8 cellular contexts compared by ENCODE assay signal in the genomic region with DNA sequence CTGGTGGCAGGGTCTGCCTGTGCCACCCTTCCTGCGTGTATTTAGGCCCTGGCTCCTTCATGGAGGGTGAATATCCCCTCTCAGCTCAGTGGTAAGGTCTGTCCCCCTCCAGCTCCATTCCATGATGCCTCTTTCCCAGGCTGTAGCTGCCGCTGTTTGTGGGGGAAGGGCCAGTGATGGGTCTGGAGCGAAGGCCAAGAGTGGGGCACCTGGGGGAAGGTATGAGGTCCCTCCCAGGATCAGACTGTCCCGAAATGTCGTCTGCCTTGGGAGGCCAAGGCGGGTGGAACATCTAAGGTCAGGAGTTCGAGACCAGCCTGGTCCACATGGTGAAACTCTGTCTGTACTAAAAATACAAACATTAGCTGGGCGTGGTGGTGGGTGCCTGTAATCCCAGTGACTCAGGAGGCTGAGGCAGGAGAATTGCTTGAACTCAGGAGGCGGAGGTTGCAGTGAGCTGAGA. TPM values are rescaled to one million over a fixed set of nuclear protein-coding genes. Genes with fewer than 3 reads are reported as not detected.
DNase-seq lines count a peak whose midpoint lies in the region; ATAC-seq and TF ChIP-seq lines count a peak whose summit lies in the region.

No MANE protein-coding gene starts in this region.

- no peak overlapping the region for H3T11ph ChIP-seq in H9 (ENCODE audit: low read length)

- H3K4me3 ChIP-seq in WI38 (ENCODE audit: low read depth, low read length), result peak overlapping the region; percentile 74
- H3K4me3 ChIP-seq in skeletal muscle satellite cell (ENCODE audit: low read length), result peak overlapping the region; percentile 92

- H3K4me1 Mint-ChIP-seq in H9 (peaks cover 23 to 37% of the 10 kb centered on the region in 2 experiments), glutamatergic neuron (ENCODE audit: low read depth, unreplicated experiment) (peaks cover 6% of the 10 kb centered on the region)

- no peak overlapping the region for H2AK5ac ChIP-seq in H9 (ENCODE audit: insufficient read length, low read length)

- H3K23ac ChIP-seq in H9 (ENCODE audit: insufficient read length, low read depth, low read length), result no peak overlapping the region

- H3K4ac ChIP-seq in H9 (ENCODE audit: low read depth, low read length), result no peak overlapping the region

- H2BK12ac ChIP-seq in H9 (ENCODE audit: insufficient read length, low read depth, low read length), result no peak overlapping the region

- no CpG with 5 or more reads among the region's 9 CpGs for WGBS in H9 (ENCODE audit: extremely low coverage, insufficient read length, low lambda C conversion rate)

- H2BK20ac ChIP-seq in H9 (ENCODE audit: low read depth, low read length, poor library complexity, severe bottlenecking), result no peak overlapping the region

- H4K20me1 ChIP-seq in H9 (ENCODE audit: control insufficient read depth, insufficient read depth, insufficient read length), result no peaks in the 10 kb centered on the region

- TF ChIP-seq CTCF in H9 (conservative IDR thresholded peaks at IDR 0.05) (no peak), WI38 (IDR thresholded peaks at IDR 0.05; ENCODE audit: low read depth, low read length) (no peak), glutamatergic neuron (IDR thresholded peaks at IDR 0.05; ENCODE audit: partially characterized antibody, unreplicated experiment) (no peak)

- no peaks in the 10 kb centered on the region for H3K79me1 ChIP-seq in H9 (ENCODE audit: insufficient read depth, low read depth, low read length, poor library complexity, severe bottlenecking)

- H3K4me3 Mint-ChIP-seq in H9, result peak overlapping the region; percentile 65 to 79
- peak overlapping the region; percentile 92 for H3K4me3 Mint-ChIP-seq in glutamatergic neuron (ENCODE audit: unreplicated experiment)

- no peak overlapping the region for H2AFZ ChIP-seq in H9 (ENCODE audit: low read length)

- no peak overlapping the region for H3K27ac ChIP-seq in H9 (ENCODE audit: insufficient read length, low read depth, low read length)

- H2BK15ac ChIP-seq in H9 (ENCODE audit: low read depth, low read length), result no peak overlapping the region

- ATAC-seq in GM21381 (IDR thresholded peaks at IDR 0.05; ENCODE audit: unreplicated experiment), result no peak

- no peak overlapping the region for H3K56ac ChIP-seq in H9 (ENCODE audit: insufficient read length, low read depth, low read length)

- DNase-seq in H9 (no peak), glutamatergic neuron (no peak), NCI-H526 (lab: John Stamatoyannopoulos, UW) (no peak), cerebellum (ENCODE audit: low spot score) (no peak), NCI-H226 (no peak)

- peaks cover 25% of the 10 kb centered on the region for H3K23me2 ChIP-seq in H9 (ENCODE audit: insufficient read length, low read depth, low read length, poor library complexity, severe bottlenecking)

- no peak overlapping the region for H3K14ac ChIP-seq in H9 (ENCODE audit: insufficient read depth, low read length)

- H2BK120ac ChIP-seq in H9 (ENCODE audit: low read depth, low read length, poor library complexity, severe bottlenecking), result no peak overlapping the region

- H3K27me3 ChIP-seq in H9 (ENCODE audit: insufficient read depth, low read length), result peaks cover 9% of the 10 kb centered on the region; the same call in 1 of the 2 replicates
- no peaks in the 10 kb centered on the region for H3K27me3 ChIP-seq in skeletal muscle satellite cell (ENCODE audit: control insufficient read depth, insufficient read depth, low read length)

- no peak overlapping the region for H2BK5ac ChIP-seq in H9 (ENCODE audit: insufficient read length, low read length)

- H3K4me1 ChIP-seq in H9 (ENCODE audit: insufficient read depth, low read length) (no peaks in the 10 kb centered on the region; the same call in 1 of the 2 replicates), skeletal muscle satellite cell (ENCODE audit: control insufficient read depth, insufficient read depth, low read length) (peaks cover 79% of the 10 kb centered on the region)

- H4K91ac ChIP-seq in H9 (ENCODE audit: insufficient read length, low read depth, low read length), result no peak overlapping the region

- H3K27ac Mint-ChIP-seq in H9, result no peak overlapping the region
- H3K27ac Mint-ChIP-seq in glutamatergic neuron (ENCODE audit: unreplicated experiment), result peak overlapping the region; percentile 92

- H3K27me3 Mint-ChIP-seq in H9 (ENCODE audit: low read depth) (peaks cover 22% of the 10 kb centered on the region), glutamatergic neuron (ENCODE audit: unreplicated experiment) (peaks cover 19% of the 10 kb centered on the region)

- H3K18ac ChIP-seq in H9 (ENCODE audit: insufficient read length, low read depth, low read length), result no peak overlapping the region

- H3K36me3 ChIP-seq in skeletal muscle satellite cell (ENCODE audit: insufficient read depth, low read length), result peaks cover 30% of the 10 kb centered on the region

- no peaks in the 10 kb centered on the region for H3K9me3 Mint-ChIP-seq in H9
- peaks cover 11% of the 10 kb centered on the region for H3K9me3 Mint-ChIP-seq in glutamatergic neuron (ENCODE audit: unreplicated experiment)

- H3K36me3 Mint-ChIP-seq in H9 (ENCODE audit: insufficient read depth in 1 of 3, low read depth in 3 of 3) (peaks cover 8 to 31% (median 22%) of the 10 kb centered on the region in 3 experiments; a peak in 6 of 7 replicates), glutamatergic neuron (ENCODE audit: unreplicated experiment) (no peaks in the 10 kb centered on the region)

- no peak overlapping the region for H4K8ac ChIP-seq in H9 (replicated peaks; ENCODE audit: insufficient read length, low read depth, low read length)

- H3K9ac ChIP-seq in H9 (ENCODE audit: extremely low read depth, insufficient read length, low read length), result no peak overlapping the region
- H3K9ac ChIP-seq in skeletal muscle satellite cell (ENCODE audit: low read depth, low read length), result peak overlapping the region; percentile 97

- no peaks in the 10 kb centered on the region for H3K79me2 ChIP-seq in H9 (ENCODE audit: insufficient read depth, low read length)

- H3K4me2 ChIP-seq in H9 (ENCODE audit: insufficient read depth, insufficient read length, low read length) (peak overlapping the region; percentile 57), skeletal muscle satellite cell (ENCODE audit: low read length) (peak overlapping the region; percentile 97)

- H3K9me3 ChIP-seq in H9 (ENCODE audit: control insufficient read depth, low read depth, low read length) (no peaks in the 10 kb centered on the region), skeletal muscle satellite cell (replicated peaks; ENCODE audit: low read length) (no peaks in the 10 kb centered on the region)

- no peak overlapping the region for H4K5ac ChIP-seq in H9 (ENCODE audit: insufficient read length, low read depth, low read length)

RNA-seq across cellular contexts. Expression of gene CD151, which starts 1.1 kb away (rescaled TPM):
- total RNA-seq in H9 (2021) (138 and 142 TPM in 2 replicates), glutamatergic neuron (ENCODE audit: unreplicated experiment) (346 TPM), cerebellum (36.7 TPM)
- total RNA-seq in skeletal muscle satellite cell (2012; rRNA removed), result 301 and 379 TPM in 2 replicates

RNA-seq across cellular contexts. Expression of gene CRACR2B, which starts 6.2 kb away (rescaled TPM):
- 28.8 and 29.0 TPM in 2 replicates for total RNA-seq in H9 (2021)
- total RNA-seq in glutamatergic neuron (ENCODE audit: unreplicated experiment), result 19.7 TPM
- total RNA-seq in skeletal muscle satellite cell (2012; rRNA removed), result 4.1 and 6.8 TPM in 2 replicates
- 4.0 TPM for total RNA-seq in cerebellum

RNA-seq across cellular contexts. Expression of gene POLR2L, which starts 8.4 kb away (rescaled TPM):
- total RNA-seq in H9 (2021), result 133 and 135 TPM in 2 replicates
- total RNA-seq in glutamatergic neuron (ENCODE audit: unreplicated experiment), result 106 TPM
- total RNA-seq in skeletal muscle satellite cell (2012; rRNA removed), result 122 and 169 TPM in 2 replicates
- total RNA-seq in cerebellum, result 23.7 TPM

RNA-seq across cellular contexts. Expression of gene TSPAN4, which starts 8.8 kb away (rescaled TPM):
- total RNA-seq in H9 (2021), result 63.9 and 64.6 TPM in 2 replicates
- total RNA-seq in glutamatergic neuron (ENCODE audit: unreplicated experiment), result 82.5 TPM
- 120 and 175 TPM in 2 replicates for total RNA-seq in skeletal muscle satellite cell (2012; rRNA removed)
- 34.8 TPM for total RNA-seq in cerebellum

RNA-seq across cellular contexts. Expression of gene PNPLA2, which starts 15.2 kb away (rescaled TPM):
- total RNA-seq in H9 (2021) (62.3 and 67.3 TPM in 2 replicates), glutamatergic neuron (ENCODE audit: unreplicated experiment) (32.3 TPM), cerebellum (13.6 TPM)
- total RNA-seq in skeletal muscle satellite cell (2012; rRNA removed), result 35.0 and 39.8 TPM in 2 replicates
